Comparison of ENCODE assay signal across 8 cellular contexts in the genomic region with DNA sequence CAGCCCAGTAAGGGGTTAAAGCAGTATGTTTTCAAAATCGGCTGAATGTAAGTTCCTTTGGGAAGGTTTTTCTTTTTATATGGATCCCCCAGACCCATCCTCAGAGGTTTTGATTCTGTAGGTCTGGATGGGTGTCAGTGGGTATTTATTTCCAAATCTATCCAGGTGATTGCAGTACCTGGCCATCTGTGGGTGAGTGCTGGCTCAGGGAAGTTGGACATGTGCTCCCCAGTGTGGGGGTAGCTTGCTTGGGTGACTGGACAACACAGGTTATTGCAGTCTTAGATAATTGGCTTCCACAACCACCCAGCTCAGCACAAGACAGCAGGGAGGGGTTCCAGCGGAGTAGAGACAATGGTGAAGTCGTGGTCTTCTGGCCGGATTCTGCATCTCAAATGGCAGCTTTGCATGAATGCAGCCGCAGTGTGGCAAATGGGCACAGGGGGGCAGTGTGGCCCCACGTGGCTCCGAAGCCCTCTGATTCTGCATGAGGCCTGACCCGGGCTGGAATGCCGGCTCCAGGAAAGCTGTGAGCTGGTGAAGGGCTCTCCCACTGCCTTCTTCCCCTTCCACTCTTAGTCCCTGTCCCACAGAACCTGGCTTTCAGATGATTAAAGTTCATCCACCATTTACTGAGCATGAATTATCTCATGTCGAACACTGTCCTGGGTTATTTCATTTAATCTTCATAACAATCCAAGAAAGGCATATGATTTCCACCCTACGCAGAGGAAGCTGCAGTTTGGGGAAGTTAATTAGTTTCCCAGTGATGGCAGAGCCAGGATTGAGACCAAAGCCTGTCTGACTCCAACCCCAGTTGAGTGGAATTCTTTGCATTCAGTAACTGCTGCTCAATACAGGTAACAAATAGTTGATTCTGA.
DNase-seq lines count a peak whose midpoint lies in the region; ATAC-seq and TF ChIP-seq lines count a peak whose summit lies in the region.

No MANE protein-coding gene starts in this region.

- H3K36me3 ChIP-seq in ACC112 (ENCODE audit: insufficient read depth, low read length) (no peaks in the 10 kb centered on the region), PC-3 (ENCODE audit: low read depth, low read length) (no peaks in the 10 kb centered on the region), neural progenitor cell (no peaks in the 10 kb centered on the region)

- CTCF ChIA-PET in PC-3 (lab: Charles Lee) = interaction anchor here (0.6 to 4.6 kb wide), 18 partner anchors 11 to 657 kb away, joined by 3 to 117 read pairs (median 4); partner anchors contain the start of genes CCDC71L and NAMPT

- H4K20me1 ChIP-seq in PC-3 (ENCODE audit: low read length) = no peaks in the 10 kb centered on the region
- no peaks in the 10 kb centered on the region for H4K20me1 ChIP-seq in neural progenitor cell (ENCODE audit: low read depth)

- no peak overlapping the region for H3K27ac Mint-ChIP-seq in neural progenitor cell

- H3F3A ChIP-seq in PC-3 (ENCODE audit: low read length, unreplicated experiment) = no peaks in the 10 kb centered on the region
- peaks cover 9% of the 10 kb centered on the region for H3F3A ChIP-seq in neural progenitor cell (ENCODE audit: low read depth)

- no peaks in the 10 kb centered on the region for H3K27me3 Mint-ChIP-seq in neural progenitor cell (ENCODE audit: insufficient read depth, low read depth)

- peak; percentile 99 for TF ChIP-seq CTCF in PC-3 (conservative IDR thresholded peaks at IDR 0.05; ENCODE audit: low read depth, low read length)
- TF ChIP-seq CTCF in neural progenitor cell (IDR thresholded peaks at IDR 0.05) = peak; percentile 92

- H2AFZ ChIP-seq in ACC112 (ENCODE audit: low read length, unreplicated experiment) = peak overlapping the region; percentile 67
- H2AFZ ChIP-seq in PC-3 (ENCODE audit: low read length) = peak overlapping the region; percentile 54
- peak overlapping the region; percentile 80 for H2AFZ ChIP-seq in neural progenitor cell (replicated peaks)

- H3K9me3 Mint-ChIP-seq in neural progenitor cell = no peaks in the 10 kb centered on the region

- H3K4me1 ChIP-seq in ACC112 (ENCODE audit: control insufficient read depth, insufficient read depth, low read length, unreplicated experiment) (no peaks in the 10 kb centered on the region), PC-3 (ENCODE audit: insufficient read depth, low read length) (peaks cover 20% of the 10 kb centered on the region), neural progenitor cell (peaks cover 8% of the 10 kb centered on the region)

- no peak overlapping the region for H3K4me3 Mint-ChIP-seq in neural progenitor cell

- peaks cover 12% of the 10 kb centered on the region for H3K4me1 Mint-ChIP-seq in neural progenitor cell

- H3K79me2 ChIP-seq in ACC112 (ENCODE audit: control insufficient read depth, insufficient read depth, low read length, unreplicated experiment) = no peaks in the 10 kb centered on the region
- no peaks in the 10 kb centered on the region for H3K79me2 ChIP-seq in PC-3 (ENCODE audit: low read length)
- H3K79me2 ChIP-seq in neural progenitor cell (ENCODE audit: low read depth) = no peaks in the 10 kb centered on the region

- H3K9ac ChIP-seq in PC-3 (ENCODE audit: low read length) = no peak overlapping the region
- no peak overlapping the region for H3K9ac ChIP-seq in neural progenitor cell

- no TSS peak for BruUV-seq in PC-3 (replicated peaks; lab: Mats Ljungman, UMichigan)

- no peaks in the 10 kb centered on the region for H3K36me3 Mint-ChIP-seq in neural progenitor cell

- H3K9me2 ChIP-seq in PC-3 (replicated peaks; ENCODE audit: low read length) = no peaks in the 10 kb centered on the region

- H3K4me2 ChIP-seq in PC-3 (ENCODE audit: low read length) = peak overlapping the region; percentile 44
- peak overlapping the region; percentile 48 for H3K4me2 ChIP-seq in neural progenitor cell

- DNase-seq in HT-29 (ENCODE audit: low spot score) (peak; percentile 90), PC-3 (peak; percentile 93), fibroblast of peridontal ligament (ENCODE audit: extremely low read depth) (peak; percentile 77), neural progenitor cell (ENCODE audit: low spot score) (peak; percentile 93)
- peak; percentile 82 to 86 for DNase-seq in activated T-cell treated with anti-CD3 and anti-CD28 coated beads, Interleukin-2, amount 50 U/mL, for 48 hours
- DNase-seq in stimulated activated naive CD8-positive, alpha-beta T cell treated with anti-CD3 and anti-CD28 coated beads, Interleukin-15, Interleukin-2, amounts not matched to agents 100 U/mL and 50 U/mL, for 24 hours = peak; percentile 82

- intact Hi-C loops in PC-3 (cut with micrococcal nuclease) = loop anchor here (1.0 to 10.0 kb wide), 8 partner anchors 86 to 968 kb away; partner anchors contain the start of gene RINT1

- peak; percentile 58 for ATAC-seq in GM18517 (IDR thresholded peaks at IDR 0.05; ENCODE audit: unreplicated experiment)
- peak; percentile 63 for ATAC-seq in PC-3
- peak; percentile 88 for ATAC-seq in stimulated activated naive CD8-positive, alpha-beta T cell treated with anti-CD3 and anti-CD28 coated beads, Interleukin-15, Interleukin-2, amounts not matched to agents 100 U/mL and 50 U/mL, for 24 hours

- POLR2A ChIA-PET in PC-3 (lab: Charles Lee; ENCODE audit: unreplicated experiment) = interaction anchor here (0.6 to 1.0 kb wide), 4 partner anchors 101 to 538 kb away, joined by 3 to 7 read pairs (median 4); partner anchors contain the start of gene NAMPT

- H3K27ac ChIP-seq in ACC112 (ENCODE audit: low read depth, low read length) (no peak overlapping the region), PC-3 (ENCODE audit: low read length) (no peak overlapping the region), neural progenitor cell (no peak overlapping the region)

- H3K9me3 ChIP-seq in PC-3 (ENCODE audit: low read length) = no peaks in the 10 kb centered on the region
- H3K9me3 ChIP-seq in neural progenitor cell (ENCODE audit: low read depth) = no peaks in the 10 kb centered on the region

- H3K27me3 ChIP-seq in ACC112 (ENCODE audit: insufficient read depth, low read length) = peaks cover 6% of the 10 kb centered on the region; the same call in 1 of the 2 replicates
- H3K27me3 ChIP-seq in PC-3 (ENCODE audit: low read length) = no peaks in the 10 kb centered on the region
- H3K27me3 ChIP-seq in neural progenitor cell = no peaks in the 10 kb centered on the region

- no peak overlapping the region for H3K4me3 ChIP-seq in ACC112 (ENCODE audit: low read depth, low read length)
- H3K4me3 ChIP-seq in PC-3 (ENCODE audit: low read length) = no peak overlapping the region
- H3K4me3 ChIP-seq in neural progenitor cell = no peak overlapping the region
